8 cellular contexts compared by ENCODE assay signal in the genomic region with DNA sequence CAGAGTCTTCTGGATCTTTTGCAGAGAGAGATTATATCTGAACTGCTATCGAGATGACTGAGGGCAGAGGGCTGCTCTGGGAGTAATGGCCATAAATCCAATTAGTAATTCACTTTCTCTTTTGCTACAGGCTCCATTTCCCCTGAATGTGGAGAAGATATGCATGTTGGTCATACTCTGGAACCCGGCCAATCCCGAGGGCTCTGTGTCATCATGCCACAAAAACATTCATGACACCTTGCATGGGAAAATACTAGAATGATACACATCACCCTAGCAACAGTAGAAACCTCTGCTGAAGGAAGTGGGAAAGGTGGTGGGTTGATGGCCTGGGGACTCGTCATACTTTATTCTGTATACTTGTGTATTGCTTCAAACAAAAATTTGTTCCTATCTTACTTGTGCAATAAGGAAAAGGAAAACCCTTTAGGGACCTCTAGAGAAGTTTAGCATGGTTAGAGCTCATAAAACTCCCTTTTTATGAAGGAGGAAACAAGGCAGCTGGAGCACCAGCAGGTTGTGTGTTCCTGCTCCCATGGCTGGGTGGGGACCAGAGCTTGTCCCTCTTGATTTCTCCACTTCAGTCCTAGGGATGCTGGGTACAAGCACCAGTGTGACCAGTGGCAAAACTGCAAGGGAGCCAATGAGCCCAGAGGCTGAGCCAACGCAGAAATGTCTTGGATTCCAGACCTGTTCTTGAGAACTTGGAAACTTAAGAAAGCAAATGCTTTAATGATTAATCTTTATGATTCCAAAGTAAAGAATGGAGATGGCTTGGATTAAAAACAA. TPM values are rescaled to one million over a fixed set of nuclear protein-coding genes. Genes with fewer than 3 reads are reported as not detected.
DNase-seq lines count a peak whose midpoint lies in the region; ATAC-seq and TF ChIP-seq lines count a peak whose summit lies in the region.

No MANE protein-coding gene starts in this region.

- H3K27ac ChIP-seq in PC-9: no peak overlapping the region
- H3K27ac ChIP-seq in smooth muscle cell (ENCODE audit: low read depth): peak overlapping the region; percentile 80
- H3K27ac ChIP-seq in mesendoderm (ENCODE audit: low read depth, low read length): no peak overlapping the region

- H3K4me3 Mint-ChIP-seq in activated naive CD4-positive, alpha-beta T cell treated with anti-CD3 and anti-CD28 coated beads for 36 hours: no peak overlapping the region

- no peak overlapping the region for H3K56ac ChIP-seq in mesendoderm (ENCODE audit: low read length)

- H3K9me2 ChIP-seq in PC-9 (ENCODE audit: insufficient read depth): no peaks in the 10 kb centered on the region

- H4K8ac ChIP-seq in mesendoderm (ENCODE audit: low read depth, low read length): no peak overlapping the region

- intact Hi-C loops in PC-9 (cut with micrococcal nuclease; ENCODE audit: unreplicated experiment): loop anchor here (5.0 kb wide), 1 partner anchor 76 kb away; no protein-coding TSS in a partner anchor
- intact Hi-C loops in activated naive CD4-positive, alpha-beta T cell treated with anti-CD3 and anti-CD28 coated beads for 36 hours (cut with micrococcal nuclease): no loop called here

- H3K27me3 Mint-ChIP-seq in activated naive CD4-positive, alpha-beta T cell treated with anti-CD3 and anti-CD28 coated beads for 36 hours (ENCODE audit: low read depth): no peaks in the 10 kb centered on the region

- no peak overlapping the region for H2AK5ac ChIP-seq in mesendoderm (ENCODE audit: low read length)

- peaks cover 5% of the 10 kb centered on the region for H3K9me3 Mint-ChIP-seq in activated naive CD4-positive, alpha-beta T cell treated with anti-CD3 and anti-CD28 coated beads for 36 hours

- H3K4me2 ChIP-seq in PC-9 (no peak overlapping the region), smooth muscle cell (peak overlapping the region; percentile 44), mesendoderm (ENCODE audit: low read length) (no peak overlapping the region)

- H3K23ac ChIP-seq in mesendoderm (ENCODE audit: low read length): no peak overlapping the region

- H2AFZ ChIP-seq in PC-9: no peak overlapping the region
- H2AFZ ChIP-seq in smooth muscle cell (ENCODE audit: low read depth): no peak overlapping the region

- no peaks in the 10 kb centered on the region for H3F3A ChIP-seq in PC-9 (ENCODE audit: insufficient read depth, low read depth)
- H3F3A ChIP-seq in smooth muscle cell (ENCODE audit: low read depth): peaks cover 5% of the 10 kb centered on the region

- H3K4me1 ChIP-seq in PC-9 (replicated peaks; ENCODE audit: insufficient read depth) (peaks cover 13% of the 10 kb centered on the region), smooth muscle cell (ENCODE audit: low read depth) (no peaks in the 10 kb centered on the region), mesendoderm (ENCODE audit: control insufficient read depth, low read depth, low read length) (no peaks in the 10 kb centered on the region)

- H3K36me3 Mint-ChIP-seq in activated naive CD4-positive, alpha-beta T cell treated with anti-CD3 and anti-CD28 coated beads for 36 hours (ENCODE audit: low read depth): no peaks in the 10 kb centered on the region

- H4K5ac ChIP-seq in mesendoderm (ENCODE audit: low read length): no peak overlapping the region

- H3K79me1 ChIP-seq in mesendoderm (ENCODE audit: low read length): no peaks in the 10 kb centered on the region

- BruUV-seq in PC-9 (replicated peaks; lab: Mats Ljungman, UMichigan): no TSS peak

- no peak overlapping the region for H2BK120ac ChIP-seq in mesendoderm (ENCODE audit: low read depth, low read length)

- POLR2A ChIA-PET in PC-9 (lab: Charles Lee; ENCODE audit: unreplicated experiment): no interaction called here

- H2BK15ac ChIP-seq in mesendoderm (replicated peaks; ENCODE audit: low read depth): no peak overlapping the region

- H3K9me3 ChIP-seq in PC-9 (ENCODE audit: insufficient read depth, low read depth) (no peaks in the 10 kb centered on the region), smooth muscle cell (replicated peaks; ENCODE audit: low read depth) (no peaks in the 10 kb centered on the region)

- H3K27me3 ChIP-seq in PC-9 (ENCODE audit: insufficient read depth, low read depth) (no peaks in the 10 kb centered on the region), smooth muscle cell (ENCODE audit: low read depth) (no peaks in the 10 kb centered on the region), mesendoderm (ENCODE audit: insufficient read depth, low read length, poor library complexity) (no peaks in the 10 kb centered on the region)

- H3K4me3 ChIP-seq in PC-9: no peak overlapping the region
- H3K4me3 ChIP-seq in smooth muscle cell: no peak overlapping the region
- H3K4me3 ChIP-seq in mesendoderm (ENCODE audit: low read length): no peak overlapping the region

- H3K27ac Mint-ChIP-seq in activated naive CD4-positive, alpha-beta T cell treated with anti-CD3 and anti-CD28 coated beads for 36 hours: no peak overlapping the region

- H2BK5ac ChIP-seq in mesendoderm (ENCODE audit: low read length): no peak overlapping the region

- no peak for ATAC-seq in HG02840 (IDR thresholded peaks at IDR 0.05; ENCODE audit: low FRiP score, unreplicated experiment)

- H3K36me3 ChIP-seq in PC-9 (ENCODE audit: low read depth): no peaks in the 10 kb centered on the region
- H3K36me3 ChIP-seq in smooth muscle cell (ENCODE audit: low read depth): no peaks in the 10 kb centered on the region
- no peaks in the 10 kb centered on the region for H3K36me3 ChIP-seq in mesendoderm (ENCODE audit: control insufficient read depth, insufficient read depth, low read length)

- CTCF ChIA-PET in PC-9 (lab: Charles Lee): interaction anchor here (0.6 kb wide), 1 partner anchor 209 kb away, joined by 3 read pairs; no protein-coding TSS in a partner anchor
- CTCF ChIA-PET in activated naive CD4-positive, alpha-beta T cell treated with anti-CD3 and anti-CD28 coated beads for 36 hours (lab: Charles Lee): no interaction called here

- H3K79me2 ChIP-seq in PC-9 (ENCODE audit: low read depth) (no peaks in the 10 kb centered on the region), smooth muscle cell (ENCODE audit: low read depth) (no peaks in the 10 kb centered on the region), mesendoderm (ENCODE audit: control insufficient read depth, insufficient read depth, low read length) (no peaks in the 10 kb centered on the region)

- no peak for TF ChIP-seq CTCF in PC-9 (conservative IDR thresholded peaks at IDR 0.05)
- TF ChIP-seq CTCF in smooth muscle cell (IDR thresholded peaks at IDR 0.05; ENCODE audit: borderline replicate concordance, insufficient read depth, poor library complexity, severe bottlenecking): no peak

- peak; percentile 91 for DNase-seq in EH (ENCODE audit: low read depth)
- peak; percentile 34 to 60 for DNase-seq in PC-9
- DNase-seq in dermis microvascular lymphatic vessel endothelial cell (ENCODE audit: low read depth in 2 of 2): peak; percentile 85 to 94
- peak; percentile 21 for DNase-seq in smooth muscle cell (lab: John Stamatoyannopoulos, UW; ENCODE audit: unreplicated experiment)
- no peak for DNase-seq in AML-193 (lab: John Stamatoyannopoulos, UW)
- no peak for DNase-seq in mesendoderm
- DNase-seq in activated naive CD4-positive, alpha-beta T cell treated with anti-CD3 and anti-CD28 coated beads for 36 hours: no peak

- H3K9ac ChIP-seq in smooth muscle cell (ENCODE audit: low read depth) (peak overlapping the region; percentile 73), mesendoderm (ENCODE audit: low read length) (no peak overlapping the region)

- H3K18ac ChIP-seq in mesendoderm (ENCODE audit: low read length): no peak overlapping the region

- no peaks in the 10 kb centered on the region for H3K4me1 Mint-ChIP-seq in activated naive CD4-positive, alpha-beta T cell treated with anti-CD3 and anti-CD28 coated beads for 36 hours (ENCODE audit: low read depth)

- H3K4ac ChIP-seq in mesendoderm (ENCODE audit: low read depth, low read length): no peak overlapping the region

- H4K20me1 ChIP-seq in PC-9 (ENCODE audit: insufficient read depth) (no peaks in the 10 kb centered on the region), smooth muscle cell (ENCODE audit: low read depth) (no peaks in the 10 kb centered on the region)

- 38% methylated on average over 5 of the region's 5 CpGs for WGBS in smooth muscle cell (ENCODE audit: low lambda C conversion rate)
- WGBS in mesendoderm (ENCODE audit: extremely low coverage, insufficient coverage, low lambda C conversion rate): no CpG with 5 or more reads among the region's 5 CpGs

RNA-seq across cellular contexts. Expression of gene CTAGE1, which starts 25.9 kb away (rescaled TPM):
- not detected in 2 replicates for total RNA-seq in PC-9 (2021)
- not detected in 2 replicates for total RNA-seq in dermis microvascular lymphatic vessel endothelial cell
- not detected in 2 replicates for total RNA-seq in smooth muscle cell
- not detected in 2 replicates for polyA plus RNA-seq in smooth muscle cell
- polyA plus RNA-seq in mesendoderm (2013, experiment 1 of 2): 0.03 TPM
- 0.07 TPM for polyA plus RNA-seq in mesendoderm (2013, experiment 2 of 2)
- not detected for total RNA-seq in activated naive CD4-positive, alpha-beta T cell treated with anti-CD3 and anti-CD28 coated beads for 36 hours

Comparison
In these comparisons a context has a peak if more than half of its experiments do, and no peak if none do; other contexts are left out.
1. DNase-seq: peak in EH (single experiment), PC-9 (2 of 2), dermis microvascular lymphatic vessel endothelial cell (2 of 2) and smooth muscle cell (single experiment); none in AML-193 (0 of 2), mesendoderm (single experiment) and activated naive CD4-positive, alpha-beta T cell treated with anti-CD3 and anti-CD28 coated beads for 36 hours (single experiment).